Comparison of ENCODE assay signal across 10 cellular contexts in the genomic region with DNA sequence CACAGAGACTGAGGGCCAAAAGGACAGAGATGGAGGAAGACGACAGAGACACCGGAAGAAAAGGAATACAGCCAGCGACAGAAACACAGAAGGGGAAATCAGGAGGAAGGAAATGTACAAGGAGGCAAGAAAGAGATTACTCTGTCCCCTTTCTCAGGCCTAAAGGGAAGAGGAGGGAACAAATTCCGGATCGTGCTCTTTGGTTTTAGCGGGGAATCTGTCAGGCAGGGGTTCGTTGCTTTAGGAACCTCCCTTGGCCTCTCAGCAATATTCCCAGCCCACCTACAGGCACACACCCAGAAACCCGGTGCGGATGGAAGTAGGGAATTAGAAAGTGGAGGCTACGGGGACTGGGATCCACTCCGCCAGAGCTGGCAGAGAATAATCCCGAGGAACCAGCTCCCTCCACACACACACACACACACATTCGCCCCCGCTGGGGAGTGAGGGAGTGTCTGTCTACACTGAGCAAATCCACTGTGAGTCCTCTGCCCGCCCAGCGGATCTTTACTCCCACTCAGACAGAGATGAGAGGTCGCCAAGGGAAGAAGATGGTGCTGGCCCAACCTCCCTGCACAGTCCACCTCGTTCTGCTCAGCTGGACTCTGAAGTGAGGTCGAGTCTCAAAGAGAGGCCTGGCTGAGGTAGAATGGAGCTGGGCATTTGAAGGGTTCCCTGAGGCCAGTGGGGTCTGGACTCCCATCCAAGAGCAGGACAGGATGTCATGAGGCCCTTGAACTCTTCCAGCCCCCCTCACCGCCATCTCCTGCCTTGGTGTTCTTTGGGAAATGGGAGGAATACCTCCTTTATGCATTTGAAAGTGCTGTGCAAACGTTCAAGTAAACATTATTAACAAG. TPM values are rescaled to one million over a fixed set of nuclear protein-coding genes. Genes with fewer than 3 reads are reported as not detected.
DNase-seq lines count a peak whose midpoint lies in the region; ATAC-seq and TF ChIP-seq lines count a peak whose summit lies in the region.
"Had no signal": no experiment of that assay in that cellular context is flagged by ENCODE, and none has a peak within 500 bp of the region (broad histone marks: within the 10 kb centered on the region; RNA-seq: fewer than 3 reads in every experiment).

No MANE protein-coding gene starts in this region.

- WGBS in spleen, 5 donors: 25 to 42% (median 37%) methylated on average over 21 of the region's 21 CpGs

- H3K27ac Mint-ChIP-seq in activated CD4-positive, alpha-beta T cell treated with anti-CD3 and anti-CD28 coated beads, Interleukin-2, amount 10 ng/mL, durations not matched to agents 24 days and 14 days: peak overlapping the region; percentile 25
- peak overlapping the region in 1 of 6 donors; percentile 51 for H3K27ac Mint-ChIP-seq in immature natural killer cell

- no peaks in the 10 kb centered on the region for H3K9me2 ChIP-seq in PC-9 (ENCODE audit: insufficient read depth)

- H4K20me1 ChIP-seq in PC-9 (ENCODE audit: insufficient read depth): no peaks in the 10 kb centered on the region

- intact Hi-C loops in activated CD4-positive, alpha-beta T cell treated with anti-CD3 and anti-CD28 coated beads, Interleukin-2, amount 10 ng/mL, durations not matched to agents 24 days and 14 days (cut with micrococcal nuclease): loop anchor here (5.0 kb wide), 1 partner anchor 486 kb away; no protein-coding TSS in a partner anchor
- intact Hi-C loops in spleen (cut with DNase I; ENCODE audit: low total_unique reads) (no loop called here), PC-9 (cut with micrococcal nuclease; ENCODE audit: unreplicated experiment) (no loop called here)

- H3K9me3 ChIP-seq in spleen (no peaks in the 10 kb centered on the region), PC-9 (ENCODE audit: insufficient read depth, low read depth) (no peaks in the 10 kb centered on the region)

- CTCF ChIA-PET in PC-9 (lab: Charles Lee): no interaction called here

- no peaks in the 10 kb centered on the region for H3K9me3 Mint-ChIP-seq in activated CD4-positive, alpha-beta T cell treated with anti-CD3 and anti-CD28 coated beads, Interleukin-2, amount 10 ng/mL, durations not matched to agents 24 days and 14 days
- no peaks in the 10 kb centered on the region for H3K9me3 Mint-ChIP-seq in immature natural killer cell

- peaks cover 7 to 63% (median 48%) of the 10 kb centered on the region in 6 donors for H3K4me1 ChIP-seq in spleen
- H3K4me1 ChIP-seq in PC-9 (replicated peaks; ENCODE audit: insufficient read depth): no peaks in the 10 kb centered on the region

- peak overlapping the region in 6 of 8 donors; percentile 15 to 63 (median 30) for H3K4me3 ChIP-seq in spleen
- no peak overlapping the region for H3K4me3 ChIP-seq in PC-9

- H3F3A ChIP-seq in PC-9 (ENCODE audit: insufficient read depth, low read depth): no peaks in the 10 kb centered on the region

- peaks cover 56% of the 10 kb centered on the region for H3K27me3 Mint-ChIP-seq in activated CD4-positive, alpha-beta T cell treated with anti-CD3 and anti-CD28 coated beads, Interleukin-2, amount 10 ng/mL, durations not matched to agents 24 days and 14 days
- H3K27me3 Mint-ChIP-seq in immature natural killer cell (ENCODE audit: low read depth in 3 of 3): peaks cover 12 to 26% (median 21%) of the 10 kb centered on the region in 3 donors

- DNase-seq in activated CD4-positive, alpha-beta T cell treated with anti-CD3 and anti-CD28 coated beads, Interleukin-2, amount 10 ng/mL, durations not matched to agents 24 days and 14 days: no peak
- DNase-seq in activated CD4-positive, alpha-beta T cell treated with anti-CD3 and anti-CD28 coated beads for 48 hours: no peak
- DNase-seq in UCSD-AML1 (lab: John Stamatoyannopoulos, UW; ENCODE audit: unreplicated experiment) (peak; percentile 47), immature natural killer cell (no peak), spleen (no peak), NCI-H1694 treated with DMSO at 0.1 percent for 48 hours (lab: John Stamatoyannopoulos, UW) (no peak), PC-9 (no peak)

- BruUV-seq in PC-9 (replicated peaks; lab: Mats Ljungman, UMichigan): no TSS peak

- POLR2A ChIA-PET in PC-9 (lab: Charles Lee; ENCODE audit: unreplicated experiment): no interaction called here

- H3K4me1 Mint-ChIP-seq in activated CD4-positive, alpha-beta T cell treated with anti-CD3 and anti-CD28 coated beads, Interleukin-2, amount 10 ng/mL, durations not matched to agents 24 days and 14 days: peaks cover 15% of the 10 kb centered on the region
- peaks cover 18 to 22% of the 10 kb centered on the region in 2 donors for H3K4me1 Mint-ChIP-seq in immature natural killer cell

- no peak overlapping the region for H2AFZ ChIP-seq in PC-9

- no peak overlapping the region for H3K4me2 ChIP-seq in PC-9

- H3K79me2 ChIP-seq in PC-9 (ENCODE audit: low read depth): no peaks in the 10 kb centered on the region

- H3K27ac ChIP-seq in spleen (peak overlapping the region in 6 of 8 donors; percentile 13 to 54 (median 24)), PC-9 (no peak overlapping the region)

- no peaks in the 10 kb centered on the region for H3K36me3 Mint-ChIP-seq in activated CD4-positive, alpha-beta T cell treated with anti-CD3 and anti-CD28 coated beads, Interleukin-2, amount 10 ng/mL, durations not matched to agents 24 days and 14 days (ENCODE audit: low read depth)
- H3K36me3 Mint-ChIP-seq in immature natural killer cell: no peaks in the 10 kb centered on the region

- H3K36me3 ChIP-seq in spleen: no peaks in the 10 kb centered on the region
- H3K36me3 ChIP-seq in PC-9 (ENCODE audit: low read depth): no peaks in the 10 kb centered on the region

- peaks cover 9 to 100% (median 77%) of the 10 kb centered on the region in 7 donors for H3K27me3 ChIP-seq in spleen (replicated peaks in 1 of 7)
- H3K27me3 ChIP-seq in PC-9 (ENCODE audit: insufficient read depth, low read depth): peaks cover 61% of the 10 kb centered on the region

- TF ChIP-seq CTCF in spleen (IDR thresholded peaks at IDR 0.05 in 8 of 11, conservative IDR thresholded peaks at IDR 0.05 in 3 of 11) (no peak), PC-9 (conservative IDR thresholded peaks at IDR 0.05) (no peak)

- no peak for TF ChIP-seq POLR2A in spleen (IDR thresholded peaks at IDR 0.05)

- no peak for ATAC-seq in GM18520 (IDR thresholded peaks at IDR 0.05; ENCODE audit: unreplicated experiment)

- peak overlapping the region; percentile 51 for H3K4me3 Mint-ChIP-seq in activated CD4-positive, alpha-beta T cell treated with anti-CD3 and anti-CD28 coated beads, Interleukin-2, amount 10 ng/mL, durations not matched to agents 24 days and 14 days
- H3K4me3 Mint-ChIP-seq in immature natural killer cell: peak overlapping the region; percentile 19 to 72 (median 64)

RNA-seq across cellular contexts. Expression of gene TAL1, which starts 5.7 kb away (rescaled TPM):
- total RNA-seq in activated CD4-positive, alpha-beta T cell treated with anti-CD3 and anti-CD28 coated beads, Interleukin-2, amount 10 ng/mL, durations not matched to agents 24 days and 14 days: not detected in 2 replicates
- polyA plus RNA-seq in immature natural killer cell (1 to 10 TPM in 1 of 3 donors, not detected in 2; 1.7 TPM), spleen (10 to 100 TPM in 1 of 3 donors, 1 to 10 TPM in 2; 2.9 to 12.1 (median 4.4) TPM)
- total RNA-seq in spleen (10 to 100 TPM; 12.9 to 24.5 (median 16.0) TPM), PC-9 (2021) (not detected in 2 replicates)
- total RNA-seq: HT-29, NCI-H460 had no signal

RNA-seq across cellular contexts. Expression of gene PDZK1IP1, which starts 36.5 kb away (rescaled TPM):
- total RNA-seq in activated CD4-positive, alpha-beta T cell treated with anti-CD3 and anti-CD28 coated beads, Interleukin-2, amount 10 ng/mL, durations not matched to agents 24 days and 14 days: not detected in 2 replicates
- polyA plus RNA-seq in immature natural killer cell: 1 to 10 TPM in 1 of 3 donors, under 1 TPM in 1, not detected in 1; 0.58 to 7.5 TPM
- total RNA-seq in spleen: 10 to 100 TPM in 1 of 7 donors, 1 to 10 TPM in 5, under 1 TPM in 1; 0.76 to 11.0 (median 4.0) TPM
- polyA plus RNA-seq in spleen: 1 to 10 TPM in 1 of 3 donors, under 1 TPM in 2; 0.22 to 8.3 (median 0.41) TPM
- total RNA-seq in PC-9 (2021): 6.2 and 8.5 TPM in 2 replicates
- total RNA-seq: NCI-H460 had no signal

Comparison
In these comparisons a context has a peak if more than half of its experiments do, and no peak if none do; other contexts are left out.
1. RNA of gene TAL1, which starts 5.7 kb away (total RNA-seq): 12.9 to 24.5 TPM in spleen; not detected in activated CD4-positive, alpha-beta T cell treated with anti-CD3 and anti-CD28 coated beads, Interleukin-2, amount 10 ng/mL, durations not matched to agents 24 days and 14 days and not detected in PC-9; every median in the first group is over 10 times any median in the second.